ENCODE assay signal across 8 cellular contexts in the genomic region with DNA sequence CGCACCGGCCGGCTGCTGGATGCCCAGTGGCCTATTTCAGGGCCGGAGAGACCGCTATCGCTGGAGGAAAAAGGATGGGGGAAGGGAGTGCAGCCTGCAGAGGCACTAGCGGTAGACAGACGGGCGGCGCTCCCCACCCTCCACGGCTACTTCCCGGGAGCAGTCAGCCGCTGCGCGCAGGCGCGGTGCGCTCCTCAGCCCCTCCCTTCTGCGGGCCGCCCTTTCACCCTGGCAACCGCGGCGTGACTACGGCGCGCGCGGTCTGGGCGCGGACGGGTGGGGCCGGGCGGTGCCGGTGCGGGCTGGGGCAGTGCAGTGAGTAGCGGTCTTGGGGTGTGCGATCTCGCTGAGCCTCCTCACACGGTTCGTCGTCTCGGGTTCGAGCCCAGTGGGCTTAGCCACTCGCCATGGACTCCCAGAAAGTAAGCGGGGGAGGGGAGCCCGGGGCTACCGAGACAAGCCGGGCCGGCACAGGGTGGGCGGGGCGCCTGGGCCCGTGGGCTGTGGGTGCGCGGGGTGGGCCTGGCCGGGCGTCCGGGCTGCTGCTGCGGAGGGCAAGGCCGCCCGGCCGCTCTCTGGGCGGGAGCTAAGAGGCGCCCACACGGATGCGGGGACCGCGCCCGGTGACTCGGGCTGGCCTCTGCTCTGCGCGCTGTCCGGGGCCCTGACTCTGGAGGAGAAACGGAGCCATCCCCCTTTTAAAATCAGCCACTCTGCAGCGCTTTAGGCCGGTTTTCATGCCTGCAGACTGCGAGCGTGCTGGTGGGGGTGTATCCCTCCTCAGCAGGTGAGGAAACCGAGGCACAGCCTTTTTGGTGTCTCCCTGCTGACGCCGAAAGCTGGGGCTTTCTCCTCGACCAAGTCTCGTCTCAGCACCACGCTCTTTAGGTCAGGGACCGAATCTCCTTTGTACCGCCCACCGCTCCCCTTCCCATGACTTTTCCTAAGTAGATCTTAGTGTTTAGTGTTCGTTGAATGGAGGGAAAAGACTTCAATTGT. TPM values are rescaled to one million over a fixed set of nuclear protein-coding genes. Genes with fewer than 3 reads are reported as not detected.
A peak's percentile ranks its signal among the peaks of the same experiment; 100 is the strongest.
DNase-seq lines count a peak whose midpoint lies in the region; ATAC-seq and TF ChIP-seq lines count a peak whose summit lies in the region.

TSS of gene FSD1L (plus strand) at position 221 of the 999 bp plus-strand sequence. CDS start at position 408, 187 bp downstream.

- peak within 1 kb of the TSS; percentile 85 to 93 (median 88) for H3K4me3 Mint-ChIP-seq in IgD-negative memory B cell
- H3K4me3 Mint-ChIP-seq in activated T-cell treated with anti-CD3 and anti-CD28 coated beads, Interleukin-2, amount 50 U/mL, for 24 hours = peak within 1 kb of the TSS; percentile 78

- H3F3A ChIP-seq in PC-3 (ENCODE audit: low read length, unreplicated experiment) = no peaks in the 10 kb centered on the region

- H3K4me1 Mint-ChIP-seq in IgD-negative memory B cell = peaks cover 13 to 22% (median 17%) of the 10 kb centered on the region in 3 donors
- H3K4me1 Mint-ChIP-seq in activated T-cell treated with anti-CD3 and anti-CD28 coated beads, Interleukin-2, amount 50 U/mL, for 24 hours (ENCODE audit: low read depth) = peaks cover 16% of the 10 kb centered on the region

- peak within 1 kb of the TSS; percentile 25 to 80 (median 71) for H3K27ac Mint-ChIP-seq in IgD-negative memory B cell
- peak within 1 kb of the TSS; percentile 41 for H3K27ac Mint-ChIP-seq in activated T-cell treated with anti-CD3 and anti-CD28 coated beads, Interleukin-2, amount 50 U/mL, for 24 hours

- peak within 1 kb of the TSS; percentile 75 for H3K9ac ChIP-seq in PC-3 (ENCODE audit: low read length)

- no peak for TF ChIP-seq EP300 in esophagus muscularis mucosa (IDR thresholded peaks at IDR 0.05)

- TSS peak; percentile 35 for BruUV-seq in PC-3 (replicated peaks; lab: Mats Ljungman, UMichigan)

- H3K36me3 Mint-ChIP-seq in IgD-negative memory B cell = no peaks in the 10 kb centered on the region
- H3K36me3 Mint-ChIP-seq in activated T-cell treated with anti-CD3 and anti-CD28 coated beads, Interleukin-2, amount 50 U/mL, for 24 hours (ENCODE audit: low read depth) = no peaks in the 10 kb centered on the region

- ATAC-seq in GM21619 (IDR thresholded peaks at IDR 0.05; ENCODE audit: unreplicated experiment) = peak; percentile 94
- peak; percentile 82 for ATAC-seq in PC-3

- no peaks in the 10 kb centered on the region for H3K27me3 Mint-ChIP-seq in IgD-negative memory B cell
- peaks cover 10% of the 10 kb centered on the region for H3K27me3 Mint-ChIP-seq in activated T-cell treated with anti-CD3 and anti-CD28 coated beads, Interleukin-2, amount 50 U/mL, for 24 hours

- TF ChIP-seq CTCF in PC-3 (conservative IDR thresholded peaks at IDR 0.05; ENCODE audit: low read depth, low read length) = peak; percentile 40
- TF ChIP-seq CTCF in esophagus muscularis mucosa (IDR thresholded peaks at IDR 0.05) = peak; percentile 22 to 44 (median 22)

- intact Hi-C loops in PC-3 (cut with micrococcal nuclease) (no loop called here), esophagus muscularis mucosa (cut with DNase I) (no loop called here)

- no peaks in the 10 kb centered on the region for H4K20me1 ChIP-seq in PC-3 (ENCODE audit: low read length)

- H3K79me2 ChIP-seq in PC-3 (ENCODE audit: low read length) = peaks cover 38% of the 10 kb centered on the region

- H3K4me1 ChIP-seq in PC-3 (ENCODE audit: insufficient read depth, low read length) (peaks cover 8% of the 10 kb centered on the region; the same call in 1 of the 2 replicates), esophagus muscularis mucosa (peaks cover 10 to 36% (median 26%) of the 10 kb centered on the region in 4 donors), muscle layer of duodenum (ENCODE audit: control insufficient read depth in 1 of 2, insufficient read depth in 2 of 2, low read length in 2 of 2) (peaks cover 0 to 7% of the 10 kb centered on the region in 2 donors)

- H3K36me3 ChIP-seq in PC-3 (ENCODE audit: low read depth, low read length) (no peaks in the 10 kb centered on the region), esophagus muscularis mucosa (no peaks in the 10 kb centered on the region), muscle layer of duodenum (ENCODE audit: control insufficient read depth in 1 of 2, insufficient read depth in 2 of 2, low read length in 2 of 2) (no peaks in the 10 kb centered on the region)

- H3K27me3 ChIP-seq in PC-3 (ENCODE audit: low read length) = no peaks in the 10 kb centered on the region
- H3K27me3 ChIP-seq in esophagus muscularis mucosa = no peaks in the 10 kb centered on the region
- H3K27me3 ChIP-seq in muscle layer of duodenum (ENCODE audit: low read depth, low read length) = no peaks in the 10 kb centered on the region

- H3K9me2 ChIP-seq in PC-3 (replicated peaks; ENCODE audit: low read length) = no peaks in the 10 kb centered on the region

- H3K9me3 ChIP-seq in PC-3 (ENCODE audit: low read length) (no peaks in the 10 kb centered on the region), esophagus muscularis mucosa (no peaks in the 10 kb centered on the region), muscle layer of duodenum (ENCODE audit: control insufficient read depth in 1 of 2, low read length in 2 of 2) (no peaks in the 10 kb centered on the region)

- peak within 1 kb of the TSS; percentile 98 for H2AFZ ChIP-seq in PC-3 (ENCODE audit: low read length)

- H3K9me3 Mint-ChIP-seq in IgD-negative memory B cell = no peaks in the 10 kb centered on the region
- H3K9me3 Mint-ChIP-seq in activated T-cell treated with anti-CD3 and anti-CD28 coated beads, Interleukin-2, amount 50 U/mL, for 24 hours = no peaks in the 10 kb centered on the region

- no peak within 1 kb of the TSS for H3K27ac ChIP-seq in PC-3 (ENCODE audit: low read length)
- H3K27ac ChIP-seq in esophagus muscularis mucosa (replicated peaks in 1 of 4) = peak within 1 kb of the TSS; percentile 79 to 85 (median 82)
- peak within 1 kb of the TSS; percentile 43 for H3K27ac ChIP-seq in muscle layer of duodenum (ENCODE audit: low read length)

- peak; percentile 53 for TF ChIP-seq POLR2A in esophagus muscularis mucosa (IDR thresholded peaks at IDR 0.05; ENCODE audit: low read depth)

- POLR2A ChIA-PET in PC-3 (lab: Charles Lee; ENCODE audit: unreplicated experiment) = no interaction called here

- 2% methylated on average over 28 of the region's 87 CpGs for WGBS in esophagus muscularis mucosa

- CTCF ChIA-PET in PC-3 (lab: Charles Lee) = interaction anchor here (0.7 kb wide), 1 partner anchor 1865 kb away, joined by 10 read pairs; no protein-coding TSS in a partner anchor

- DNase-seq in DMS79 (lab: John Stamatoyannopoulos, UW) = peak; percentile 21
- peak; percentile 87 for DNase-seq in PC-3
- DNase-seq in activated T-cell treated with anti-CD3 and anti-CD28 coated beads, Interleukin-2, amount 50 U/mL, for 24 hours = peak; percentile 88
- DNase-seq in esophagus muscularis mucosa (ENCODE audit: extremely low spot score) = peak; percentile 95
- DNase-seq in stimulated activated CD8-positive, alpha-beta memory T cell treated with anti-CD3 and anti-CD28 coated beads, Interleukin-7, amount 100 ng/mL, for 4 hours (ENCODE audit: low read depth in 2 of 2) = peak; percentile 58 to 72

- peak within 1 kb of the TSS; percentile 89 for H3K4me2 ChIP-seq in PC-3 (ENCODE audit: low read length)

- H3K4me3 ChIP-seq in PC-3 (ENCODE audit: low read length) (peak within 1 kb of the TSS; percentile 84), esophagus muscularis mucosa (peak within 1 kb of the TSS; percentile 88 to 99 (median 94)), muscle layer of duodenum (ENCODE audit: low read depth in 1 of 2, low read length in 2 of 2) (peak within 1 kb of the TSS; percentile 88 to 92)

RNA-seq across cellular contexts. Expression of gene FSD1L, which starts in this region (rescaled TPM):
- polyA plus RNA-seq in IgD-negative memory B cell = 4.6 TPM
- total RNA-seq in PC-3 (2014; rRNA removed) = 1.7 and 2.1 TPM in 2 replicates
- 1 to 10 TPM; 2.2 to 5.4 (median 2.6) TPM for total RNA-seq in esophagus muscularis mucosa

Comparison
In these comparisons a context has a peak if more than half of its experiments do, and no peak if none do; other contexts are left out.
1. DNase-seq: peak in every context shown above with its lines; median percentile 95 in esophagus muscularis mucosa; 88 in activated T-cell treated with anti-CD3 and anti-CD28 coated beads, Interleukin-2, amount 50 U/mL, for 24 hours; 87 in PC-3; 65 in stimulated activated CD8-positive, alpha-beta memory T cell treated with anti-CD3 and anti-CD28 coated beads, Interleukin-7, amount 100 ng/mL, for 4 hours; 21 in DMS79.